In genomic region chr22:50547231-50547851, GRCh38 we compare ENCODE assay signal across 15 cellular contexts. TPM values are rescaled to one million over a fixed set of nuclear protein-coding genes. Genes with fewer than 3 reads are reported as not detected.
DNase-seq lines count a peak whose midpoint lies in the region; ATAC-seq and TF ChIP-seq lines count a peak whose summit lies in the region.
"Had no signal": no experiment of that assay in that cellular context is flagged by ENCODE, and none has a peak within 500 bp of the region (broad histone marks: within the 10 kb centered on the region; RNA-seq: fewer than 3 reads in every experiment).

No MANE protein-coding gene starts in this region.

- TF ChIP-seq CTCF in upper lobe of right lung (IDR thresholded peaks at IDR 0.05) = no peak
- TF ChIP-seq CTCF in uterus (IDR thresholded peaks at IDR 0.05) = no peak

- H3K27me3 ChIP-seq in upper lobe of right lung = peaks cover 29% of the 10 kb centered on the region
- H3K27me3 ChIP-seq in uterus = peaks cover 13 to 14% of the 10 kb centered on the region in 2 donors

- no peaks in the 10 kb centered on the region for H3K27me3 Mint-ChIP-seq in T-helper 17 cell
- peaks cover 0 to 8% (median 5%) of the 10 kb centered on the region in 3 donors for H3K27me3 Mint-ChIP-seq in immature natural killer cell (ENCODE audit: low read depth in 3 of 3)

- H3K4me1 ChIP-seq in upper lobe of right lung = peaks cover 22% of the 10 kb centered on the region
- peaks cover 0 to 12% of the 10 kb centered on the region in 2 donors for H3K4me1 ChIP-seq in uterus
- H3K4me1 ChIP-seq: psoas muscle had no signal

- H3K27ac Mint-ChIP-seq in activated naive CD4-positive, alpha-beta T cell treated with anti-CD3 and anti-CD28 coated beads, Interleukin-2, amount 50 U/mL, for 72 hours = peak overlapping the region; percentile 46 to 68
- H3K27ac Mint-ChIP-seq in T-helper 17 cell = peak overlapping the region; percentile 67
- peak overlapping the region in 4 of 6 donors; percentile 51 to 71 (median 62) for H3K27ac Mint-ChIP-seq in immature natural killer cell
- H3K27ac Mint-ChIP-seq: WTC11 had no signal

- H3K4me3 ChIP-seq in upper lobe of right lung = no peak overlapping the region
- H3K4me3 ChIP-seq in uterus = no peak overlapping the region
- H3K4me3 ChIP-seq: GM23248, psoas muscle had no signal

- H3K27ac ChIP-seq in upper lobe of right lung = no peak overlapping the region
- H3K27ac ChIP-seq in uterus = no peak overlapping the region
- H3K27ac ChIP-seq: GM23248, psoas muscle had no signal

- H3K9me3 Mint-ChIP-seq in activated naive CD4-positive, alpha-beta T cell treated with anti-CD3 and anti-CD28 coated beads, Interleukin-2, amount 50 U/mL, for 72 hours = peaks cover 0 to 4% of the 10 kb centered on the region in 2 donors
- no peaks in the 10 kb centered on the region for H3K9me3 Mint-ChIP-seq in immature natural killer cell
- H3K9me3 Mint-ChIP-seq: WTC11 had no signal

- no peaks in the 10 kb centered on the region for H3K9me3 ChIP-seq in T-helper 17 cell (ENCODE audit: control insufficient read depth, low read length, poor library complexity, severe bottlenecking)
- no peaks in the 10 kb centered on the region for H3K9me3 ChIP-seq in upper lobe of right lung
- H3K9me3 ChIP-seq in uterus = no peaks in the 10 kb centered on the region
- H3K9me3 ChIP-seq: psoas muscle had no signal

- H3K4me1 Mint-ChIP-seq in T-helper 17 cell (peaks cover 35% of the 10 kb centered on the region), immature natural killer cell (peaks cover 43 to 53% of the 10 kb centered on the region in 2 donors)
- H3K4me1 Mint-ChIP-seq: WTC11 had no signal

- H3K36me3 ChIP-seq in upper lobe of right lung = no peaks in the 10 kb centered on the region
- no peaks in the 10 kb centered on the region for H3K36me3 ChIP-seq in uterus

- H3K4me3 Mint-ChIP-seq in T-helper 17 cell = peak overlapping the region; percentile 41
- H3K4me3 Mint-ChIP-seq in immature natural killer cell = peak overlapping the region in 4 of 5 donors; percentile 29 to 52 (median 42)
- H3K4me3 Mint-ChIP-seq: WTC11 had no signal

- ATAC-seq in activated naive CD4-positive, alpha-beta T cell treated with anti-CD3 and anti-CD28 coated beads, Interleukin-2, amount 50 U/mL, for 72 hours = no peak
- ATAC-seq in T-helper 17 cell = no peak
- ATAC-seq in upper lobe of right lung = no peak
- no peak for ATAC-seq in GM21515 (IDR thresholded peaks at IDR 0.05; ENCODE audit: unreplicated experiment)
- ATAC-seq: psoas muscle, WTC11 had no signal

- peaks cover 4 to 17% of the 10 kb centered on the region in 2 donors for H3K36me3 Mint-ChIP-seq in activated naive CD4-positive, alpha-beta T cell treated with anti-CD3 and anti-CD28 coated beads, Interleukin-2, amount 50 U/mL, for 72 hours
- no peaks in the 10 kb centered on the region for H3K36me3 Mint-ChIP-seq in T-helper 17 cell (ENCODE audit: low read depth)
- H3K36me3 Mint-ChIP-seq in immature natural killer cell = no peaks in the 10 kb centered on the region
- H3K36me3 Mint-ChIP-seq: WTC11 had no signal

- intact Hi-C loops in upper lobe of right lung (cut with DNase I) = no loop called here
- intact Hi-C loops in uterus (cut with DNase I; ENCODE audit: low total_unique reads) = no loop called here

- no peak for TF ChIP-seq POLR2A in uterus (IDR thresholded peaks at IDR 0.05)

- DNase-seq in activated naive CD4-positive, alpha-beta T cell treated with anti-CD3 and anti-CD28 coated beads, Interleukin-2, amount 50 U/mL, for 72 hours (ENCODE audit: low spot score in 2 of 2) = no peak
- no peak for DNase-seq in activated naive CD4-positive, alpha-beta T cell (lab: John Stamatoyannopoulos, UW)
- DNase-seq in T-helper 17 cell = no peak
- no peak for DNase-seq in immature natural killer cell
- peak; percentile 64 for DNase-seq in upper lobe of right lung
- no peak for DNase-seq in uterus
- DNase-seq in NCI-H2081 (lab: John Stamatoyannopoulos, UW) = no peak
- DNase-seq: foreskin melanocyte, GM23248, NCI-H1105, NCI-H446 treated with DMSO at 0.1 percent for 48 hours had no signal

RNA-seq across cellular contexts. Expression of gene KLHDC7B, which starts 1.6 kb away (rescaled TPM):
- 10 to 100 TPM in 1 of 2 donors, 1 to 10 TPM in 1; 2.6 to 11.0 TPM for total RNA-seq in activated naive CD4-positive, alpha-beta T cell treated with anti-CD3 and anti-CD28 coated beads, Interleukin-2, amount 50 U/mL, for 72 hours
- total RNA-seq in T-helper 17 cell (1 to 10 TPM; 3.8 to 5.1 TPM), upper lobe of right lung (0.69 TPM), uterus (not detected)
- polyA plus RNA-seq in immature natural killer cell = 1 to 10 TPM; 2.4 to 8.1 (median 4.5) TPM
- total RNA-seq: GM23248, WTC11 had no signal

RNA-seq across cellular contexts. Expression of gene SYCE3, which starts 15.4 kb away (rescaled TPM):
- 1 to 10 TPM in 1 of 2 donors, under 1 TPM in 1; 0.80 to 3.9 TPM for total RNA-seq in activated naive CD4-positive, alpha-beta T cell treated with anti-CD3 and anti-CD28 coated beads, Interleukin-2, amount 50 U/mL, for 72 hours
- total RNA-seq in T-helper 17 cell (not detected), upper lobe of right lung (not detected), uterus (not detected)
- polyA plus RNA-seq in immature natural killer cell = not detected
- total RNA-seq: GM23248, OCI-LY7, psoas muscle had no signal
- polyA plus RNA-seq: psoas muscle had no signal

RNA-seq across cellular contexts. Expression of gene TYMP, which starts 17.5 kb away (rescaled TPM):
- total RNA-seq in activated naive CD4-positive, alpha-beta T cell treated with anti-CD3 and anti-CD28 coated beads, Interleukin-2, amount 50 U/mL, for 72 hours = 10 to 100 TPM; 20.8 to 74.5 TPM
- 10 to 100 TPM; 22.3 to 25.9 TPM for total RNA-seq in T-helper 17 cell
- 10 to 100 TPM; 21.2 to 31.2 (median 25.5) TPM for polyA plus RNA-seq in immature natural killer cell
- total RNA-seq in upper lobe of right lung = 122 TPM
- 10 to 100 TPM in 3 of 4 donors, 1 to 10 TPM in 1; 4.4 to 21.5 (median 15.6) TPM for total RNA-seq in uterus

RNA-seq across cellular contexts. Expression of gene SCO2, which starts 21.9 kb away (rescaled TPM):
- total RNA-seq in activated naive CD4-positive, alpha-beta T cell treated with anti-CD3 and anti-CD28 coated beads, Interleukin-2, amount 50 U/mL, for 72 hours = 1 to 10 TPM in 1 of 2 donors, not detected in 1; 4.8 TPM
- total RNA-seq in T-helper 17 cell (10 to 100 TPM in 1 of 2 donors, 1 to 10 TPM in 1; 4.5 to 11.3 TPM), upper lobe of right lung (3.1 TPM), uterus (1 to 10 TPM in 2 of 4 donors, not detected in 2; 3.5 to 3.9 TPM)
- polyA plus RNA-seq in immature natural killer cell = 10 to 100 TPM in 1 of 3 donors, 1 to 10 TPM in 2; 8.3 to 14.8 (median 9.9) TPM
- total RNA-seq: WTC11 had no signal

RNA-seq across cellular contexts. Expression of gene CPT1B, which starts 30.9 kb away (rescaled TPM):
- 10 to 100 TPM; 61.8 to 92.2 TPM for total RNA-seq in activated naive CD4-positive, alpha-beta T cell treated with anti-CD3 and anti-CD28 coated beads, Interleukin-2, amount 50 U/mL, for 72 hours
- total RNA-seq in T-helper 17 cell (10 to 100 TPM; 40.0 to 59.5 TPM), upper lobe of right lung (12.7 TPM), uterus (10 to 100 TPM in 1 of 4 donors, 1 to 10 TPM in 1, under 1 TPM in 1, not detected in 1; 0.51 to 10.4 (median 7.2) TPM)
- polyA plus RNA-seq in immature natural killer cell = 1 to 10 TPM in 1 of 3 donors, under 1 TPM in 1, not detected in 1; 0.09 to 2.9 TPM
